In genomic region chr7:139109983-139110411, GRCh38 we compare ENCODE assay signal across 8 cellular contexts.
DNase-seq lines count a peak whose midpoint lies in the region; ATAC-seq and TF ChIP-seq lines count a peak whose summit lies in the region.

No MANE protein-coding gene starts in this region.

- no peak for TF ChIP-seq CTCF in retinal pigment epithelial cell (conservative IDR thresholded peaks at IDR 0.05; ENCODE audit: low read depth, low read length)
- TF ChIP-seq CTCF in GM10248 (IDR thresholded peaks at IDR 0.05; ENCODE audit: control extremely low read depth, extremely low read depth, low read depth, missing control alignments) = no peak

- peak overlapping the region; percentile 80 for H3K4me3 ChIP-seq in NT2/D1 (ENCODE audit: insufficient read length, low read depth)
- H3K4me3 ChIP-seq in retinal pigment epithelial cell (ENCODE audit: low read length) = peak overlapping the region; percentile 88

- H3K4me1 ChIP-seq in NT2/D1 (ENCODE audit: insufficient read depth, insufficient read length) = no peaks in the 10 kb centered on the region

- CTCF ChIA-PET in GM10248 (lab: Yijun Ruan, JAX) = interaction anchor here (0.9 to 1.2 kb wide), 3 partner anchors 9 to 22 kb away, joined by 3 read pairs; no protein-coding TSS in a partner anchor

- ATAC-seq in GM19023 (IDR thresholded peaks at IDR 0.05; ENCODE audit: unreplicated experiment) = peak; percentile 10

- peaks cover 21% of the 10 kb centered on the region for H3K27me3 ChIP-seq in NT2/D1 (ENCODE audit: insufficient read depth, insufficient read length)

- H3K27ac ChIP-seq in epithelial cell of prostate = peak overlapping the region; percentile 89

- DNase-seq in NT2/D1 (ENCODE audit: low read depth, low spot score) (no peak), epithelial cell of prostate (ENCODE audit: low read depth, low spot score) (no peak), retinal pigment epithelial cell (ENCODE audit: low read depth) (no peak), AG20443 (ENCODE audit: low spot score) (no peak), GM10248 (ENCODE audit: extremely low spot score) (no peak), LoVo (ENCODE audit: low spot score) (no peak)
- no peak for DNase-seq in activated effector memory CD4-positive, alpha-beta T cell treated with anti-CD3 and anti-CD28 coated beads, Interleukin-2, amount 50 U/mL, for 16 hours

- peak overlapping the region; percentile 82 for H3K9ac ChIP-seq in NT2/D1 (ENCODE audit: insufficient read length, low read depth)

- POLR2A ChIA-PET in GM10248 (lab: Yijun Ruan, JAX) = no interaction called here

- H3K9me3 ChIP-seq in NT2/D1 (ENCODE audit: insufficient read depth, low read length) = no peaks in the 10 kb centered on the region

- no peaks in the 10 kb centered on the region for H3K36me3 ChIP-seq in NT2/D1 (ENCODE audit: insufficient read depth, insufficient read length, low read length)
